ENCODE assay signal across 8 cellular contexts in the genomic region with DNA sequence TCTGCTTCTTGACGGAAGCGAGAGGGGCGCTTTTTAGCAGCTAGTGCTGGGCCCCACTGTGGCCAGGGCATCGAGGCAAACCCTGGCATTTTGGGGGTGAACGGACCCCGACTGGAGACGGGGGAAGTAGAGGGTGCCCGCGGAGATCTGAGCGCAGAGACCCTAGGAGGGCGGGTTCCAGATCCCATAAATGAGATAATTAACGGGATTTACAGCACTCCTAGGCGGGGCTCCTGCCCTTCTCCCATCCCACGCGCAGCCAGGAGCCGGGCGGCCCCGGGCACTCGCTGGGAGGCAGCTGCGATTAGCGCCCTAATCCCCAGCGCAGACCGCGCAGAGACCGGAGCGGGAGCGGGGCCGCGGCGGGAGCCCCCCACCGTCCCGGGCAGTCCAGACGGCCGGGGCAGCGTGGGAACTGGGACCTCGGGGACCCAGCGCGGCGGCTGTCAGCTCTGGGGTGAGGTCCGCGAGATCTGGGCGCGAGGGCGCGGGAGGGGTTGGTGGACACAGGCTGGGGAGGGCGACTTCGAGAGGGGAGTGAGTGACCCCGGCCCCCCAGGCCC. TPM values are rescaled to one million over a fixed set of nuclear protein-coding genes. Genes with fewer than 3 reads are reported as not detected.
DNase-seq lines count a peak whose midpoint lies in the region; ATAC-seq and TF ChIP-seq lines count a peak whose summit lies in the region.

No MANE protein-coding gene starts in this region.

- H3K27ac ChIP-seq in RWPE2 (ENCODE audit: poor library complexity, severe bottlenecking) (no peak overlapping the region), gastroesophageal sphincter (peak overlapping the region; percentile 45 to 90 (median 86)), prostate gland (peak overlapping the region; percentile 78 to 80)

- peak; percentile 30; the same call in 2 of the 3 replicates for ATAC-seq in RWPE2 (ENCODE audit: low read depth)
- peak; percentile 25 for ATAC-seq in gastroesophageal sphincter

- H3K36me3 ChIP-seq in RWPE2 (ENCODE audit: low read depth) = no peaks in the 10 kb centered on the region
- no peaks in the 10 kb centered on the region for H3K36me3 ChIP-seq in gastroesophageal sphincter
- no peaks in the 10 kb centered on the region for H3K36me3 ChIP-seq in prostate gland

- H3K9me3 ChIP-seq in RWPE2 (ENCODE audit: severe bottlenecking) = no peaks in the 10 kb centered on the region
- H3K9me3 ChIP-seq in gastroesophageal sphincter = no peaks in the 10 kb centered on the region
- H3K9me3 ChIP-seq in prostate gland = no peaks in the 10 kb centered on the region

- WGBS in gastroesophageal sphincter (ENCODE audit: low coverage in 1 of 2), 2 donors = no CpG with 5 or more reads among the region's 48 CpGs
- WGBS in prostate gland = 10% methylated on average over 24 of the region's 48 CpGs

- intact Hi-C loops in prostate gland (cut with DNase I) = no loop called here

- no peak for TF ChIP-seq POLR2A in gastroesophageal sphincter (IDR thresholded peaks at IDR 0.05)
- no peak for TF ChIP-seq POLR2A in prostate gland (IDR thresholded peaks at IDR 0.05)

- TF ChIP-seq EP300 in gastroesophageal sphincter (IDR thresholded peaks at IDR 0.05) = no peak

- DNase-seq in EH (ENCODE audit: low read depth) = peak; percentile 37
- DNase-seq in RWPE2 (ENCODE audit: low spot score) = no peak
- DNase-seq in prostate gland (ENCODE audit: low spot score) = no peak
- no peak for DNase-seq in NCI-H2081 (lab: John Stamatoyannopoulos, UW)
- DNase-seq in SKM-1 (lab: John Stamatoyannopoulos, UW; ENCODE audit: unreplicated experiment) = no peak
- no peak for DNase-seq in activated CD4-positive, alpha-beta T cell treated with anti-CD3 and anti-CD28 coated beads for 48 hours
- no peak for DNase-seq in activated CD4-positive, CD25-positive, alpha-beta regulatory T cell (lab: John Stamatoyannopoulos, UW)

- H3K4me1 ChIP-seq in RWPE2 (ENCODE audit: insufficient read depth, poor library complexity, severe bottlenecking) = peaks cover 5% of the 10 kb centered on the region
- H3K4me1 ChIP-seq in gastroesophageal sphincter = peaks cover 0 to 49% (median 12%) of the 10 kb centered on the region in 3 donors
- no peaks in the 10 kb centered on the region for H3K4me1 ChIP-seq in prostate gland (replicated peaks)

- H3K4me3 ChIP-seq in RWPE2 (ENCODE audit: severe bottlenecking) = peak overlapping the region; percentile 69
- peak overlapping the region; percentile 63 to 82 for H3K4me3 ChIP-seq in gastroesophageal sphincter
- H3K4me3 ChIP-seq in prostate gland = peak overlapping the region; percentile 64 to 67

- no peak for TF ChIP-seq CTCF in RWPE2 (IDR thresholded peaks at IDR 0.05; ENCODE audit: poor library complexity, severe bottlenecking)
- no peak for TF ChIP-seq CTCF in gastroesophageal sphincter (IDR thresholded peaks at IDR 0.05)
- no peak for TF ChIP-seq CTCF in prostate gland (IDR thresholded peaks at IDR 0.05)

- no peaks in the 10 kb centered on the region for H3K27me3 ChIP-seq in RWPE2 (ENCODE audit: insufficient read depth, poor library complexity, severe bottlenecking)
- no peaks in the 10 kb centered on the region for H3K27me3 ChIP-seq in gastroesophageal sphincter
- no peaks in the 10 kb centered on the region for H3K27me3 ChIP-seq in prostate gland (replicated peaks; ENCODE audit: insufficient read depth)

RNA-seq across cellular contexts. Expression of a gene that starts 0.7 kb away (rescaled TPM):
- total RNA-seq in gastroesophageal sphincter (10 to 100 TPM; 21.0 to 66.8 (median 48.6) TPM), prostate gland (100 to 1,000 TPM in 1 of 2 donors, 1 to 10 TPM in 1; 8.3 to 113 TPM)
